25 cellular contexts compared by ENCODE assay signal in the genomic region with DNA sequence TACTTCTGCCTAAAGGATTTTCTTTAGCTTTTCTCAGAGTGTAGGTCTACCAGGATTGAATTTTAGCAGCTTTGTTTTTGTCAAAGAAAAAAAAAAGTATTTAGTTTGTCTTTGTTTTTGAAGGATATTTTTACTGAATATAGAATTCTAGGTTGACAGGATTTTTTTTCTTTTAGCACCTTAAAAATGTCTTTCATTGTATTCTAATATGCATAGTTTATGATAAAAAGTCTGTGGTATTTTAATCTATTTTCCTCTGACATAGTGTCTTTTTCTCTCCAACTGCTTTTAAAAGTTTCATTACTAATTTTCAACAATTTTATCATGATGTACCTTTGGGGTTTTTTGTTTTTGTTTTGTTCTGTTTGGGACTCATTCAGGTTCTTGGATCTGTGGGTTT.
"Had no signal": no experiment of that assay in that cellular context is flagged by ENCODE, and none has a peak within 500 bp of the region (broad histone marks: within the 10 kb centered on the region; RNA-seq: fewer than 3 reads in every experiment).

No MANE protein-coding gene starts in this region.

- DNase-seq: natural killer cell; occipital lobe; ovary; retina; right lobe of liver; sigmoid colon; small intestine; stimulated activated CD4-positive, alpha-beta T cell treated with anti-CD3 and anti-CD28 coated beads, Interleukin-15, amount 100 ng/mL, for 24 hours; stimulated activated CD4-positive, alpha-beta T cell treated with anti-CD3 and anti-CD28 coated beads, Interleukin-2, amount 100 ng/mL, for 24 hours; stimulated activated CD4-positive, alpha-beta T cell treated with anti-CD3 and anti-CD28 coated beads, Interleukin-2, amount 100 ng/mL, for 48 hours; stimulated activated CD4-positive, alpha-beta T cell treated with anti-CD3 and anti-CD28 coated beads, Interleukin-4, amount 100 ng/mL, for 24 hours; stimulated activated naive B cell treated with anti-CD40 and anti-IgM and Interleukin-4, amounts not matched to agents 10 μg/mL and 1 μg/mL and 100 μg/mL, for 72 hours; stimulated activated naive CD4-positive, alpha-beta T cell treated with Interleukin-2 at 50 U/mL for 16 hours; stomach; thyroid gland; trophoblast cell; upper lobe of left lung had no signal

- H3K4me1 ChIP-seq: neural progenitor cell, prostate gland, right atrium auricular region, right lobe of liver, sigmoid colon, thyroid gland, tibial nerve had no signal

- H3K4me2 ChIP-seq: neural progenitor cell had no signal

- H3K27me3 ChIP-seq: neural progenitor cell, ovary, right atrium auricular region, right lobe of liver, sigmoid colon, stomach, thyroid gland, tibial nerve, upper lobe of left lung, vagina had no signal

- H3K27ac ChIP-seq: neural progenitor cell, ovary, prostate gland, right atrium auricular region, right lobe of liver, sigmoid colon, stomach, thoracic aorta, thyroid gland, tibial nerve, upper lobe of left lung, vagina had no signal

- ATAC-seq: natural killer cell; right lobe of liver; stimulated activated effector memory CD8-positive, alpha-beta T cell treated with anti-CD3 and anti-CD28 coated beads, Interleukin-12 subunit alpha, Interleukin-12 subunit beta, amount 100 ng/mL, for 72 hours; stimulated activated naive B cell treated with anti-CD40 and anti-IgM and Interleukin-4, amounts not matched to agents 10 μg/mL and 1 μg/mL and 100 μg/mL, for 72 hours had no signal

- H2AFZ ChIP-seq: neural progenitor cell had no signal

- H3K9ac ChIP-seq: neural progenitor cell had no signal

- FAIRE-seq: small intestine, urothelium cell line had no signal

- H3K9me3 ChIP-seq: ovary, prostate gland, right lobe of liver, sigmoid colon, thyroid gland, upper lobe of left lung had no signal

- H3K4me3 ChIP-seq: neural progenitor cell, ovary, prostate gland, right atrium auricular region, right lobe of liver, sigmoid colon, stomach, thoracic aorta, thyroid gland, tibial nerve, upper lobe of left lung, vagina had no signal

- H3K36me3 ChIP-seq: neural progenitor cell, ovary, prostate gland, right atrium auricular region, right lobe of liver, sigmoid colon, stomach, thoracic aorta, thyroid gland, tibial nerve, upper lobe of left lung, vagina had no signal
